Comparison of ENCODE assay signal across 11 cellular contexts in the genomic region with DNA sequence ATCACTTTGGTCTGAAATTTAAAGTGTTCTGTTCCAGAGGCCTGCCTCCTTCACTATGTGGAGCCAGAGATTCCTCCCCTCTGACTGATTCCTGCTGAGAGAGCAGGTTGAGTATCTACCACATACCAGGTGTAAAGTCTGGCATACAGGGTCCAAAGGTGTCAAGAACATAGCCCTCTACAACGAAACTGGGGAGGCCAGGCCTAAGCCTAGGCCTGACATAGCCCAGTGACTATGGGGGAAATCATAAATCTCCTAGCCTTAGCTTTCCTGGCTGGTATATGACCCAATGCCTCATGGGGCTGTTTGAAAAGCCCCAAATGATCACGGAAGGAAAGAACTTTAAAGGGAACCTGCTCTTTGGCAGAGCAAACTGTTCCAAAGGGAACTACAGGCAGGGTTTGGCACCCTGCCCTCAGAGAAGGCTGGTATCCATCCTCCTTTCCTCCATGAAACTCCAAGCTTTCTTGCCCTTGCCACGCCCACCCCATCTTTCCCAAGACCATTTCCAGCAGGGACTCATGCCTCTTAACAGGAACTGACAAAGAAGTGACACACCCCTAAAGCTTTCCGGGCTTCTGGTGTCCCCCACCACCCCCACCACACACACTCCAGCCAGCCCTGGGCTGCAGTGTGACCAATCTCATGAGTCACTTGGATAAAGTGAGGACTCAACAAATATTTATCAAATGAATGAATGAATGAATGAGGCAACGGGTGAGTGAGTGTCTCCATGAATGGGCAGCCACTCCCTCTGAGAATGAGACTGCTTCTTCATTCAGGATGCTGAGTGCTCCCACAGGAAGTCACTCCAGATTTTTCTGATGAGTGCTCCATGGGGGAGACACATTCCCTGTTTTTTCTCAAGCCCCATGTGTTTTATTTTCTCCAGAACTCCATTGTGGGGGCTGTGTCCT.
A peak's percentile ranks its signal among the peaks of the same experiment; 100 is the strongest.
DNase-seq lines count a peak whose midpoint lies in the region; ATAC-seq and TF ChIP-seq lines count a peak whose summit lies in the region.
"Had no signal": no experiment of that assay in that cellular context is flagged by ENCODE, and none has a peak within 500 bp of the region (broad histone marks: within the 10 kb centered on the region; RNA-seq: fewer than 3 reads in every experiment).

No MANE protein-coding gene starts in this region.

- H3K4me3 ChIP-seq in heart left ventricle: no peak overlapping the region
- H3K4me3 ChIP-seq in mesodermal cell (ENCODE audit: extremely low read depth, insufficient read depth, low read length, poor library complexity, severe bottlenecking): no peak overlapping the region
- H3K4me3 ChIP-seq: BLaER1 treated with 17β-estradiol and CSF1 and Interleukin-3, amounts not matched to agents 10 nM and 100 nM had no signal

- H3K36me3 Mint-ChIP-seq in T-cell: no peaks in the 10 kb centered on the region

- TF ChIP-seq CTCF in heart left ventricle (IDR thresholded peaks at IDR 0.05): no peak

- no peak for TF ChIP-seq POLR2A in heart left ventricle (IDR thresholded peaks at IDR 0.05)

- ATAC-seq in heart left ventricle (peak in 3 of 4 donors; percentile 49 to 73 (median 67)), Right ventricle myocardium inferior (no peak), T-cell (replicated peaks in 1 of 4) (no peak), GM18502 (IDR thresholded peaks at IDR 0.05; ENCODE audit: poor library complexity, unreplicated experiment) (no peak)

- peak overlapping the region in 8 of 12 donors; percentile 40 to 65 (median 55) for H3K27ac ChIP-seq in heart left ventricle
- H3K27ac ChIP-seq in mesodermal cell (ENCODE audit: low read depth, low read length, severe bottlenecking): peak overlapping the region; percentile 16

- CTCF ChIA-PET in T-cell (lab: Charles Lee): interaction anchor here (0.5 to 0.7 kb wide), 3 partner anchors 145 to 280 kb away, joined by 3 to 9 read pairs (median 4); no protein-coding TSS in a partner anchor

- DNase-seq in heart left ventricle: peak in 3 of 5 donors; percentile 31 to 80 (median 42)
- DNase-seq in Right ventricle myocardium inferior (ENCODE audit: missing footprints): no peak
- DNase-seq in dedifferentiated amniotic fluid mesenchymal stem cell (ENCODE audit: extremely low spot score): peak; percentile 95
- DNase-seq in T-cell: no peak
- DNase-seq in retina: no peak
- no peak for DNase-seq in GF-D8 (lab: John Stamatoyannopoulos, UW)
- DNase-seq: activated CD8-positive, alpha-beta memory T cell treated with anti-CD3 and anti-CD28 coated beads, Interleukin-2, amount 50 U/mL, for 48 hours; NCI-H1436 had no signal

- H3K9me3 ChIP-seq in heart left ventricle (no peaks in the 10 kb centered on the region), mesodermal cell (ENCODE audit: control insufficient read depth, low read length) (no peaks in the 10 kb centered on the region)
- H3K9me3 ChIP-seq: BLaER1 treated with 17β-estradiol and CSF1 and Interleukin-3, amounts not matched to agents 10 nM and 100 nM had no signal

- POLR2A ChIA-PET in T-cell (lab: Charles Lee): no interaction called here

- H3K9me3 Mint-ChIP-seq in T-cell: no peaks in the 10 kb centered on the region

- H3K4me1 Mint-ChIP-seq in T-cell: peaks cover 2 to 7% (median 5%) of the 10 kb centered on the region in 3 donors

- H3K27me3 Mint-ChIP-seq in T-cell: no peaks in the 10 kb centered on the region

- H3K27ac Mint-ChIP-seq in T-cell: no peak overlapping the region

- H3K27me3 ChIP-seq in heart left ventricle: no peaks in the 10 kb centered on the region
- H3K27me3 ChIP-seq: BLaER1 treated with 17β-estradiol and CSF1 and Interleukin-3, amounts not matched to agents 10 nM and 100 nM had no signal

- H3K4me1 ChIP-seq in heart left ventricle: peaks cover 4 to 50% (median 36%) of the 10 kb centered on the region in 12 donors
- H3K4me1 ChIP-seq in mesodermal cell (ENCODE audit: control insufficient read depth, insufficient read depth, low read length, poor library complexity, severe bottlenecking): peaks cover 47% of the 10 kb centered on the region

- intact Hi-C loops in heart left ventricle (cut with DNase I) (loop anchor here in 6 of 10 donors (5.0 kb wide), 6 partner anchors 42 to 232 kb away; no protein-coding TSS in a partner anchor), Right ventricle myocardium inferior (cut with DNase I) (no loop called here)

- H3K36me3 ChIP-seq in heart left ventricle (no peaks in the 10 kb centered on the region), mesodermal cell (ENCODE audit: control insufficient read depth, insufficient read depth, low read length) (no peaks in the 10 kb centered on the region)
- H3K36me3 ChIP-seq: BLaER1 treated with 17β-estradiol and CSF1 and Interleukin-3, amounts not matched to agents 10 nM and 100 nM had no signal

- H3K4me3 Mint-ChIP-seq in T-cell: no peak overlapping the region

- WGBS in heart left ventricle, 4 donors: 42 to 67% (median 56%) methylated on average over 5 of the region's 5 CpGs
- WGBS in mesodermal cell (ENCODE audit: insufficient coverage in 2 of 2), 2 experiments: 75 to 76% methylated on average over 3 of the region's 5 CpGs

Comparison
In these comparisons a context has a peak if more than half of its experiments do, and no peak if none do; other contexts are left out.
1. ATAC-seq: peak in heart left ventricle (3 of 4); none in Right ventricle myocardium inferior (single experiment), T-cell (0 of 4) and GM18502 (single experiment).
2. DNase-seq: peak in heart left ventricle (3 of 5) and dedifferentiated amniotic fluid mesenchymal stem cell (single experiment); none in Right ventricle myocardium inferior (single experiment), T-cell (0 of 34), retina (single experiment) and GF-D8 (single experiment).